8 cellular contexts compared by ENCODE assay signal in genomic region chr7:146116452-146117219, GRCh38. TPM values are rescaled to one million over a fixed set of nuclear protein-coding genes. Genes with fewer than 3 reads are reported as not detected.
DNase-seq lines count a peak whose midpoint lies in the region; ATAC-seq and TF ChIP-seq lines count a peak whose summit lies in the region.

TSS of gene CNTNAP2 (plus strand) at chr7:146116801. CDS start at chr7:146116877, 76 bp downstream.

- H3K36me3 ChIP-seq in breast epithelium, result no peaks in the 10 kb centered on the region
- H3K36me3 ChIP-seq in kidney epithelial cell (ENCODE audit: control insufficient read depth, insufficient read depth, low read length), result no peaks in the 10 kb centered on the region

- H3K27ac Mint-ChIP-seq in MCF 10A (ENCODE audit: low read depth, unreplicated experiment), result no peak within 1 kb of the TSS
- H3K27ac Mint-ChIP-seq in natural killer cell treated with Interleukin-12 subunit alpha and Interleukin-12 subunit beta and Interleukin-15 and Interleukin-18, amount 100 ng/mL, for 72 hours, result no peak within 1 kb of the TSS

- no peak within 1 kb of the TSS for H3K4me3 Mint-ChIP-seq in MCF 10A (ENCODE audit: unreplicated experiment)
- H3K4me3 Mint-ChIP-seq in natural killer cell treated with Interleukin-12 subunit alpha and Interleukin-12 subunit beta and Interleukin-15 and Interleukin-18, amount 100 ng/mL, for 72 hours, result no peak within 1 kb of the TSS

- H3K27me3 ChIP-seq in breast epithelium (peaks cover 0 to 20% of the 10 kb centered on the region in 2 donors), kidney epithelial cell (ENCODE audit: control insufficient read depth, insufficient read depth, low read length) (peaks cover 4% of the 10 kb centered on the region)

- intact Hi-C loops in breast epithelium (cut with DNase I; ENCODE audit: low total_unique reads) (no loop called here), MCF 10A (cut with micrococcal nuclease) (loop anchor here (10.0 kb wide), 1 partner anchor 1968 kb away; no protein-coding TSS in a partner anchor)

- no peak for ATAC-seq in natural killer cell treated with Interleukin-12 subunit alpha and Interleukin-12 subunit beta and Interleukin-15 and Interleukin-18, amount 100 ng/mL, for 72 hours

- DNase-seq in breast epithelium (ENCODE audit: low spot score in 2 of 2), result no peak
- DNase-seq in MCF 10A (ENCODE audit: unreplicated experiment), result no peak
- peak; percentile 92 for DNase-seq in NCI-H69 (lab: John Stamatoyannopoulos, UW)
- no peak for DNase-seq in cerebellum (ENCODE audit: low spot score)
- peak; percentile 10 for DNase-seq in kidney epithelial cell (ENCODE audit: low read depth)
- no peak for DNase-seq in natural killer cell treated with Interleukin-12 subunit alpha and Interleukin-12 subunit beta and Interleukin-15 and Interleukin-18, amount 100 ng/mL, for 72 hours (ENCODE audit: low spot score)
- DNase-seq in stimulated activated CD4-positive, alpha-beta T cell treated with anti-CD3 and anti-CD28 coated beads, Interleukin-4, amount 100 ng/mL, for 4 hours, result no peak

- H3K27me3 Mint-ChIP-seq in MCF 10A (ENCODE audit: insufficient read depth, unreplicated experiment), result peaks cover 37% of the 10 kb centered on the region
- peaks cover 10 to 15% of the 10 kb centered on the region in 2 donors for H3K27me3 Mint-ChIP-seq in natural killer cell treated with Interleukin-12 subunit alpha and Interleukin-12 subunit beta and Interleukin-15 and Interleukin-18, amount 100 ng/mL, for 72 hours

- no peaks in the 10 kb centered on the region for H3K9me3 Mint-ChIP-seq in MCF 10A (ENCODE audit: unreplicated experiment)
- H3K9me3 Mint-ChIP-seq in natural killer cell treated with Interleukin-12 subunit alpha and Interleukin-12 subunit beta and Interleukin-15 and Interleukin-18, amount 100 ng/mL, for 72 hours, result peaks cover 6% of the 10 kb centered on the region

- CTCF ChIA-PET in MCF 10A (lab: Yijun Ruan, JAX), result interaction anchor here (1.0 kb wide), 1 partner anchor 13 kb away, joined by 4 read pairs; no protein-coding TSS in a partner anchor

- no peaks in the 10 kb centered on the region for H3K4me1 Mint-ChIP-seq in MCF 10A (ENCODE audit: insufficient read depth, unreplicated experiment)
- no peaks in the 10 kb centered on the region for H3K4me1 Mint-ChIP-seq in natural killer cell treated with Interleukin-12 subunit alpha and Interleukin-12 subunit beta and Interleukin-15 and Interleukin-18, amount 100 ng/mL, for 72 hours (ENCODE audit: low read depth in 2 of 2)

- no TSS peak for BruUV-seq in MCF 10A (replicated peaks; lab: Mats Ljungman, UMichigan)

- no peaks in the 10 kb centered on the region for H3K36me3 Mint-ChIP-seq in MCF 10A (ENCODE audit: insufficient read depth, unreplicated experiment)
- H3K36me3 Mint-ChIP-seq in natural killer cell treated with Interleukin-12 subunit alpha and Interleukin-12 subunit beta and Interleukin-15 and Interleukin-18, amount 100 ng/mL, for 72 hours, result peaks cover 12% of the 10 kb centered on the region

- peak within 1 kb of the TSS; percentile 38 to 62 (median 46) for H3K4me3 ChIP-seq in breast epithelium
- peak within 1 kb of the TSS; percentile 48 for H3K4me3 ChIP-seq in kidney epithelial cell (ENCODE audit: low read depth, low read length)

- TF ChIP-seq POLR2A in breast epithelium (IDR thresholded peaks at IDR 0.05), result no peak

- H3K4me1 ChIP-seq in breast epithelium, result peaks cover 0 to 6% of the 10 kb centered on the region in 2 donors

- TF ChIP-seq CTCF in breast epithelium (IDR thresholded peaks at IDR 0.05) (no peak), MCF 10A (IDR thresholded peaks at IDR 0.05; ENCODE audit: unreplicated experiment) (no peak), kidney epithelial cell (IDR thresholded peaks at IDR 0.05; ENCODE audit: insufficient read depth, low read length, poor library complexity, severe bottlenecking) (no peak)

- POLR2A ChIA-PET in MCF 10A (lab: Yijun Ruan, JAX), result interaction anchor here (0.6 kb wide), 1 partner anchor 92 kb away, joined by 3 read pairs; no protein-coding TSS in a partner anchor

- H3K27ac ChIP-seq in breast epithelium, result no peak within 1 kb of the TSS
- peak within 1 kb of the TSS; percentile 50 for H3K27ac ChIP-seq in temporal lobe (ENCODE audit: low read depth, low read length)

- no peaks in the 10 kb centered on the region for H3K9me3 ChIP-seq in breast epithelium

RNA-seq across cellular contexts. Expression of gene CNTNAP2, which starts in this region (rescaled TPM):
- under 1 TPM in 2 of 3 donors, not detected in 1; 0.29 to 0.66 TPM for total RNA-seq in breast epithelium
- total RNA-seq in MCF 10A (2022), result 1.0 and 1.1 TPM in 2 replicates
- 137 TPM for total RNA-seq in cerebellum
- 14.0 and 15.1 TPM in 2 replicates for total RNA-seq in kidney epithelial cell
- total RNA-seq in temporal lobe, result 83.8 TPM
- not detected for total RNA-seq in natural killer cell treated with Interleukin-12 subunit alpha and Interleukin-12 subunit beta and Interleukin-15 and Interleukin-18, amount 100 ng/mL, for 72 hours

Comparison
In these comparisons a context has a peak if more than half of its experiments do, and no peak if none do; other contexts are left out.
1. DNase-seq: peak in NCI-H69 (single experiment) and kidney epithelial cell (single experiment); none in breast epithelium (0 of 2), MCF 10A (single experiment), cerebellum (single experiment), natural killer cell treated with Interleukin-12 subunit alpha and Interleukin-12 subunit beta and Interleukin-15 and Interleukin-18, amount 100 ng/mL, for 72 hours (single experiment) and stimulated activated CD4-positive, alpha-beta T cell treated with anti-CD3 and anti-CD28 coated beads, Interleukin-4, amount 100 ng/mL, for 4 hours (0 of 2).